8 cellular contexts compared by ENCODE assay signal in the genomic region with DNA sequence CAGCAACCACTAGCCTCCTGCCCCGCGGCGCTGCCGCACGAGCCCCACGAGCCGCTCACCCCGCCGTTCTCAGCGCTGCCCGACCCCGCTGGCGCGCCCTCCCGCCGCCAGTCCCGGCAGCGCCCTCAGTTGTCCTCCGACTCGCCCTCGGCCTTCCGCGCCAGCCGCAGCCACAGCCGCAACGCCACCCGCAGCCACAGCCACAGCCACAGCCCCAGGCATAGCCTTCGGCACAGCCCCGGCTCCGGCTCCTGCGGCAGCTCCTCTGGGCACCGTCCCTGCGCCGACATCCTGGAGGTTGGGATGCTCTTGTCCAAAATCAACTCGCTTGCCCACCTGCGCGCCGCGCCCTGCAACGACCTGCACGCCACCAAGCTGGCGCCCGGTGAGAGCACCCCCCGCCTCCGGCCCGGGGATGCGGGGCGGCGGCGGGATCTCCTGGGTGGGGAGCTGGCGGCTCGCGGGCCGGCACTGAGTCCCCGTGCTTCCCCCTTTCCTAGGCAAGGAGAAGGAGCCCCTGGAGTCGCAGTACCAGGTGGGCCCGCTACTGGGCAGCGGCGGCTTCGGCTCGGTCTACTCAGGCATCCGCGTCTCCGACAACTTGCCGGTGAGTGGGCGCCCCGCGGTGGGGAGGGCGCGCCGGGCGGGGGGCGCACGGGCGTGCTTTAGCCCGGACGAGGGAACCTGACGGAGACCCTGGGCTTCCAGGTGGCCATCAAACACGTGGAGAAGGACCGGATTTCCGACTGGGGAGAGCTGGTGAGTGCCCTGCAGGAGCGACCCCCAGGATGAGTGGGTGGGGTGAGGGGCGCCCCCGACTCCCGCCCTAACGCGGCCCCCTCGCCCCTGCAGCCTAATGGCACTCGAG. TPM values are rescaled to one million over a fixed set of nuclear protein-coding genes. Genes with fewer than 3 reads are reported as not detected.
DNase-seq lines count a peak whose midpoint lies in the region; ATAC-seq and TF ChIP-seq lines count a peak whose summit lies in the region.

No MANE protein-coding gene starts in this region.

- no peaks in the 10 kb centered on the region for H3K9me3 ChIP-seq in neuronal stem cell (replicated peaks in 1 of 2; ENCODE audit: control insufficient read depth in 2 of 2, insufficient read depth in 1 of 2, low read depth in 1 of 2, low read length in 2 of 2)

- H3K4ac ChIP-seq in neuronal stem cell (ENCODE audit: low read length): peak overlapping the region; percentile 54

- H3K18ac ChIP-seq in neuronal stem cell (ENCODE audit: low read length): peak overlapping the region; percentile 99

- peak overlapping the region; percentile 94 for H2BK15ac ChIP-seq in neuronal stem cell (ENCODE audit: low read length)

- intact Hi-C loops in activated T-helper 2 cell treated with anti-CD3 and anti-CD28 coated beads, Interferon-gamma antibody, Interleukin-2, Interleukin-4, amounts not matched to agents 10 μg/mL and 5 μg/mL and 100 μg/mL, durations not matched to agents 14 hours and 24 hours and 36 hours (cut with micrococcal nuclease): loop anchor here (5.0 kb wide), 2 partner anchors 33 to 258 kb away; no protein-coding TSS in a partner anchor

- H3K27ac Mint-ChIP-seq in activated T-helper 2 cell treated with anti-CD3 and anti-CD28 coated beads, Interferon-gamma antibody, Interleukin-2, Interleukin-4, amounts not matched to agents 10 μg/mL and 5 μg/mL and 100 μg/mL, durations not matched to agents 14 hours and 24 hours and 36 hours: peak overlapping the region; percentile 95

- peak; percentile 39 for TF ChIP-seq CTCF in foreskin keratinocyte (conservative IDR thresholded peaks at IDR 0.05)

- peak overlapping the region; percentile 86 for H4K91ac ChIP-seq in neuronal stem cell (ENCODE audit: low read depth, low read length, poor library complexity)

- H2BK12ac ChIP-seq in neuronal stem cell (ENCODE audit: low read length): peak overlapping the region; percentile 99

- H2BK120ac ChIP-seq in neuronal stem cell (ENCODE audit: low read depth, low read length): peak overlapping the region; percentile 73

- H3K4me2 ChIP-seq in neuronal stem cell (ENCODE audit: insufficient read depth, low read length, poor library complexity, severe bottlenecking): peak overlapping the region; percentile 93

- H3K4me3 Mint-ChIP-seq in activated T-helper 2 cell treated with anti-CD3 and anti-CD28 coated beads, Interferon-gamma antibody, Interleukin-2, Interleukin-4, amounts not matched to agents 10 μg/mL and 5 μg/mL and 100 μg/mL, durations not matched to agents 14 hours and 24 hours and 36 hours (ENCODE audit: low read depth): peak overlapping the region; percentile 94

- H3K27me3 Mint-ChIP-seq in activated T-helper 2 cell treated with anti-CD3 and anti-CD28 coated beads, Interferon-gamma antibody, Interleukin-2, Interleukin-4, amounts not matched to agents 10 μg/mL and 5 μg/mL and 100 μg/mL, durations not matched to agents 14 hours and 24 hours and 36 hours (ENCODE audit: low read depth): no peaks in the 10 kb centered on the region

- H3K4me1 ChIP-seq in foreskin keratinocyte (no peaks in the 10 kb centered on the region), neuronal stem cell (ENCODE audit: control insufficient read depth in 2 of 2, insufficient read depth in 1 of 2, low read depth in 1 of 2, low read length in 2 of 2) (peaks cover 7 to 22% of the 10 kb centered on the region in 2 donors)

- H3K9me3 Mint-ChIP-seq in activated T-helper 2 cell treated with anti-CD3 and anti-CD28 coated beads, Interferon-gamma antibody, Interleukin-2, Interleukin-4, amounts not matched to agents 10 μg/mL and 5 μg/mL and 100 μg/mL, durations not matched to agents 14 hours and 24 hours and 36 hours: no peaks in the 10 kb centered on the region

- no peak overlapping the region for H4K8ac ChIP-seq in neuronal stem cell (ENCODE audit: low read depth, low read length)

- peaks cover 21 to 33% of the 10 kb centered on the region in 2 donors for H3K36me3 ChIP-seq in neuronal stem cell (replicated peaks in 1 of 2; ENCODE audit: control insufficient read depth in 2 of 2, insufficient read depth in 2 of 2, low read length in 2 of 2)

- peaks cover 47% of the 10 kb centered on the region for H3K36me3 Mint-ChIP-seq in activated T-helper 2 cell treated with anti-CD3 and anti-CD28 coated beads, Interferon-gamma antibody, Interleukin-2, Interleukin-4, amounts not matched to agents 10 μg/mL and 5 μg/mL and 100 μg/mL, durations not matched to agents 14 hours and 24 hours and 36 hours (ENCODE audit: low read depth)

- H3K27ac ChIP-seq in foreskin keratinocyte (peak overlapping the region; percentile 83), neuronal stem cell (replicated peaks; ENCODE audit: low read length) (peak overlapping the region; percentile 51)

- peak overlapping the region; percentile 59 for H2AK5ac ChIP-seq in neuronal stem cell (ENCODE audit: low read depth, low read length)

- peak overlapping the region; percentile 99 for H3K9ac ChIP-seq in neuronal stem cell (ENCODE audit: low read depth, low read length, poor library complexity)

- peaks cover 2% of the 10 kb centered on the region for H3K79me1 ChIP-seq in neuronal stem cell (ENCODE audit: low read depth, low read length)

- H3K23ac ChIP-seq in neuronal stem cell (ENCODE audit: low read depth, low read length, poor library complexity): peak overlapping the region; percentile 98

- H3K14ac ChIP-seq in neuronal stem cell (ENCODE audit: low read length): peak overlapping the region; percentile 97

- peaks cover 43% of the 10 kb centered on the region for H3K4me1 Mint-ChIP-seq in activated T-helper 2 cell treated with anti-CD3 and anti-CD28 coated beads, Interferon-gamma antibody, Interleukin-2, Interleukin-4, amounts not matched to agents 10 μg/mL and 5 μg/mL and 100 μg/mL, durations not matched to agents 14 hours and 24 hours and 36 hours (ENCODE audit: low read depth)

- ATAC-seq in GM18873 (IDR thresholded peaks at IDR 0.05; ENCODE audit: low FRiP score, unreplicated experiment): peak; percentile 19
- peak; percentile 24 for ATAC-seq in HG03097 (IDR thresholded peaks at IDR 0.05; ENCODE audit: low FRiP score, unreplicated experiment)
- ATAC-seq in foreskin keratinocyte: peak; percentile 34

- peak overlapping the region; percentile 94 for H3K4me3 ChIP-seq in neuronal stem cell (ENCODE audit: low read length in 2 of 2)

- peak; percentile 18 to 37 for DNase-seq in AML-193 (lab: John Stamatoyannopoulos, UW)
- DNase-seq in NCI-H82 treated with DMSO at 0.1 percent for 48 hours (lab: John Stamatoyannopoulos, UW; ENCODE audit: unreplicated experiment): peak; percentile 26
- DNase-seq in activated T-helper 2 cell treated with anti-CD3 and anti-CD28 coated beads, Interferon-gamma antibody, Interleukin-2, Interleukin-4, amounts not matched to agents 10 μg/mL and 5 μg/mL and 100 μg/mL, durations not matched to agents 14 hours and 24 hours and 36 hours (ENCODE audit: low spot score): no peak
- DNase-seq in foreskin keratinocyte: peak; percentile 12 to 42
- DNase-seq in neuronal stem cell (ENCODE audit: low spot score): peak; percentile 62
- DNase-seq in NCI-H1048 (lab: John Stamatoyannopoulos, UW): no peak

- WGBS in neuronal stem cell (ENCODE audit: extremely low coverage in 2 of 2, insufficient read length in 2 of 2, insufficient replicate concordance in 1 of 2), 2 donors: no CpG with 5 or more reads among the region's 89 CpGs

- H2BK5ac ChIP-seq in neuronal stem cell (ENCODE audit: low read length): peak overlapping the region; percentile 89

- H3K27me3 ChIP-seq in foreskin keratinocyte (no peaks in the 10 kb centered on the region), neuronal stem cell (ENCODE audit: control insufficient read depth in 3 of 3, insufficient read depth in 3 of 3, low read depth in 1 of 3, low read length in 3 of 3) (peaks cover 0 to 2% (median 0%) of the 10 kb centered on the region in 3 experiments)

- H2AFZ ChIP-seq in neuronal stem cell (ENCODE audit: low read length): peak overlapping the region; percentile 85

RNA-seq across cellular contexts. Expression of gene PIM1, which starts 0.6 kb away (rescaled TPM):
- total RNA-seq in activated T-helper 2 cell treated with anti-CD3 and anti-CD28 coated beads, Interferon-gamma antibody, Interleukin-2, Interleukin-4, amounts not matched to agents 10 μg/mL and 5 μg/mL and 100 μg/mL, durations not matched to agents 14 hours and 24 hours and 36 hours: 151 and 161 TPM in 2 replicates
- total RNA-seq in foreskin keratinocyte: 11.5 and 17.1 TPM in 2 replicates
- 9.1 and 11.0 TPM in 2 replicates for polyA plus RNA-seq in foreskin keratinocyte
- polyA plus RNA-seq in neuronal stem cell (2013, experiment 1 of 2): 16.8 TPM
- polyA plus RNA-seq in neuronal stem cell (2013, experiment 2 of 2): 16.9 TPM

Comparison
In these comparisons a context has a peak if more than half of its experiments do, and no peak if none do; other contexts are left out.
1. DNase-seq: peak in AML-193 (2 of 2), NCI-H82 treated with DMSO at 0.1 percent for 48 hours (single experiment), foreskin keratinocyte (2 of 2) and neuronal stem cell (single experiment); none in activated T-helper 2 cell treated with anti-CD3 and anti-CD28 coated beads, Interferon-gamma antibody, Interleukin-2, Interleukin-4, amounts not matched to agents 10 μg/mL and 5 μg/mL and 100 μg/mL, durations not matched to agents 14 hours and 24 hours and 36 hours (single experiment) and NCI-H1048 (single experiment).
2. Peak in every context shown above with its lines, with median percentiles within 50 percentile points of each other: ATAC-seq.